ENCODE assay signal across 1 cellular context in the genomic region with DNA sequence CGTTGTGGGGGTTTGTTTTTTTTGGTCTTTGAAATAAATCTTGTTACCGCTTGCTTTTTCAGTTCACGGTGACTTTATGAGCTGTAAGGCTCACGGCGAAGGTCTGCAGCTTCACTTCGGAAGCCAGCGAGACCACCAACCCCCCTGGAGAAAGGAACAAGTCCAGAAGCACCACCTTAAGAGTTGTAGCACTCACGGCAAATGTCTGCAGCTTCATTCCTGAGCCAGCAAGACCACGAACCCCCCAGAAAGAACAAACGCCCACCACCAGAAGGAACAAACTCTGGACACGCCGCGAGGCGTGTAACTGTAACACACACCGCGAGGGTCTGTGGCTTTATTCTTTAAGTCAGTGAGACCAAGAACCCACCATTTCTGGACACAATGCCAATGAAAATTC.
TF ChIP-seq lines count a peak whose summit lies in the region.

No MANE protein-coding gene starts in this region.

TF ChIP-seq in IMR-90, 13 proteins besides CTCF, POLR2A, EP300 and RAD21:
- no peak for TF ChIP-seq CHD1 (IDR thresholded peaks at IDR 0.05; ENCODE audit: low read depth, low read length)
- no peak for TF ChIP-seq FOS (IDR thresholded peaks at IDR 0.05; ENCODE audit: low read depth, low read length)
- no peak for TF ChIP-seq MXI1 (IDR thresholded peaks at IDR 0.05; ENCODE audit: borderline replicate concordance, low read depth, low read length)
- no peak for TF ChIP-seq MAFK (IDR thresholded peaks at IDR 0.05; ENCODE audit: low read depth, low read length)
- TF ChIP-seq, protein P1, sequence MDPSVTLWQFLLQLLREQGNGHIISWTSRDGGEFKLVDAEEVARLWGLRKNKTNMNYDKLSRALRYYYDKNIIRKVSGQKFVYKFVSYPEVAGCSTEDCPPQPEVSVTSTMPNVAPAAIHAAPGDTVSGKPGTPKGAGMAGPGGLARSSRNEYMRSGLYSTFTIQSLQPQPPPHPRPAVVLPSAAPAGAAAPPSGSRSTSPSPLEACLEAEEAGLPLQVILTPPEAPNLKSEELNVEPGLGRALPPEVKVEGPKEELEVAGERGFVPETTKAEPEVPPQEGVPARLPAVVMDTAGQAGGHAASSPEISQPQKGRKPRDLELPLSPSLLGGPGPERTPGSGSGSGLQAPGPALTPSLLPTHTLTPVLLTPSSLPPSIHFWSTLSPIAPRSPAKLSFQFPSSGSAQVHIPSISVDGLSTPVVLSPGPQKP (IDR thresholded peaks at IDR 0.05; ENCODE audit: borderline replicate concordance, low read depth, low read length): no peak
- no peak for TF ChIP-seq SMC3 (IDR thresholded peaks at IDR 0.05; ENCODE audit: low read depth, low read length)
- TF ChIP-seq RCOR1 (IDR thresholded peaks at IDR 0.05; ENCODE audit: insufficient replicate concordance, low read length): no peak
- TF ChIP-seq MAZ (IDR thresholded peaks at IDR 0.05; ENCODE audit: borderline replicate concordance, low read depth, low read length): no peak
- TF ChIP-seq, protein P2, sequence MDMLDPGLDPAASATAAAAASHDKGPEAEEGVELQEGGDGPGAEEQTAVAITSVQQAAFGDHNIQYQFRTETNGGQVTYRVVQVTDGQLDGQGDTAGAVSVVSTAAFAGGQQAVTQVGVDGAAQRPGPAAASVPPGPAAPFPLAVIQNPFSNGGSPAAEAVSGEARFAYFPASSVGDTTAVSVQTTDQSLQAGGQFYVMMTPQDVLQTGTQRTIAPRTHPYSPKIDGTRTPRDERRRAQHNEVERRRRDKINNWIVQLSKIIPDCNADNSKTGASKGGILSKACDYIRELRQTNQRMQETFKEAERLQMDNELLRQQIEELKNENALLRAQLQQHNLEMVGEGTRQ (IDR thresholded peaks at IDR 0.05; ENCODE audit: low read depth, low read length): no peak
- TF ChIP-seq CEBPB (IDR thresholded peaks at IDR 0.05; ENCODE audit: low read depth, low read length): no peak
- no peak for TF ChIP-seq NFE2L2 (IDR thresholded peaks at IDR 0.05; ENCODE audit: low read depth, low read length)
- no peak for TF ChIP-seq RFX5 (IDR thresholded peaks at IDR 0.05; ENCODE audit: low read depth, low read length)
- TF ChIP-seq BHLHE40 (IDR thresholded peaks at IDR 0.05; ENCODE audit: low read depth, low read length): no peak
